ENCODE assay signal across 1 cellular context in the genomic region with DNA sequence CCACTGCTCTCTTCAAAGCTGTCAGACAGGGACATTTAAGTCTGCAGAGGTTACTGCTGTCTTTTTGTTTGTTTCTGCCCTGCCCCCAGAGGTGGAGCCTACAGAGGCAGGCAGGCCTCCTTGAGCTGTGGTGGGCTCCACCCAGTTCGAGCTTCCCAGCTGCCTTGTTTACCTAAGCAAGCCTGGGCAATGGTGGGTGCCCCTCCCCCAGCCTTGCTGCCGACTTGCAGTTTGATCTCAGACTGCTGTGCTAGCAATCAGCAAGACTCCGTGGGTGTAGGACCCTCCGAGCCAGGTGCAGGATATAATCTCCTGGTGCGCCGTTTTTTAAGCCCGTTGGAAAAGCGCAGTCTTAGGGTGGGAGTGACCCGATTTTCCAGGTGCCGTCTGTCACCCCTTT. TPM values are rescaled to one million over a fixed set of nuclear protein-coding genes. Genes with fewer than 3 reads are reported as not detected.
"Had no signal": no experiment of that assay in that cellular context is flagged by ENCODE, and none has a peak within 500 bp of the region (broad histone marks: within the 10 kb centered on the region; RNA-seq: fewer than 3 reads in every experiment).

No MANE protein-coding gene starts in this region.

RNA-seq across cellular contexts. Expression of a gene that starts 55.0 kb away (rescaled TPM):
- total RNA-seq: MCF 10A had no signal
